Comparison of ENCODE assay signal across 8 cellular contexts in the genomic region with DNA sequence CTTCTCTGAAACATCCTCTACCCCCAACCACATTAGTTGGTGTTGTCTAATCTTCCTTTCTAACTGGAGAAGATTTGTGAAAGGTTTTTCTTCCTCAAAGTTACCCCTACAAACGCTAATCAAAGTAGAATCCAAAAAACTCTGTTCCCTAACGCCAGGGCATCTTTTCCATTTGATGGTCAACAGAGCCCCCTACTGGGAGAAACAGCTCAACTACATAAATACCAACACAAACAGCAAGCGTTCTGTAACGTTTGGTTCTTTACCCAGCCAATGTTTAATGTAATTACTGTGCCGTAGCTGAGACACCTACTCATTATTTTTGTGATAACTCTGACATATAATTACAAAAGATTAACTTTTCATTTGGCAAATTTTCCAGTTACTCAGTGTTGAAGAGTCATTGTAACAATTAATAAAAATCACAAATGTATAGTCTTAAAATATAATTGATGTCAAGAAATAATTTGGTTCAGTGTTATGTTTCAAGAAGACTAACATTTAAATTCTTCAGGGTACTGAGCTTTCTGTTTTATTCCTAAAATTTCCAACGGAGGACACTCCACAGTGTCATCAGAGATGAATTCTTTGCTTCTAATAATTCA.
A peak's percentile ranks its signal among the peaks of the same experiment; 100 is the strongest.
DNase-seq lines count a peak whose midpoint lies in the region; ATAC-seq, FAIRE-seq and TF ChIP-seq lines count a peak whose summit lies in the region.

No MANE protein-coding gene starts in this region.

- H3K27ac ChIP-seq in OCI-LY1 (ENCODE audit: low read depth, low read length, poor library complexity, severe bottlenecking) (no peak overlapping the region), coronary artery (no peak overlapping the region), liver (ENCODE audit: low read depth in 1 of 2, low read length in 2 of 2) (no peak overlapping the region), uterus (no peak overlapping the region)

- peaks cover 38% of the 10 kb centered on the region for H3K27me3 Mint-ChIP-seq in activated T-helper 17 cell treated with anti-CD3 and anti-CD28 coated beads, Interleukin-2, amount 50 U/mL, for 72 hours

- ATAC-seq in GM19463 (IDR thresholded peaks at IDR 0.05; ENCODE audit: unreplicated experiment) = peak; percentile 76
- no peak for ATAC-seq in activated T-helper 17 cell treated with anti-CD3 and anti-CD28 coated beads, Interleukin-2, amount 50 U/mL, for 72 hours (replicated peaks)

- no peaks in the 10 kb centered on the region for H3K9me2 ChIP-seq in OCI-LY1 (ENCODE audit: low read depth, low read length)

- peak; percentile 98 for TF ChIP-seq RAD21 in liver (IDR thresholded peaks at IDR 0.05)

- 2% methylated on average over 6 of the region's 6 CpGs for WGBS in liver

- H3K4me1 ChIP-seq in OCI-LY1 (ENCODE audit: insufficient read depth, low read length, severe bottlenecking) = no peaks in the 10 kb centered on the region
- peaks cover 0 to 6% (median 0%) of the 10 kb centered on the region in 4 donors for H3K4me1 ChIP-seq in liver (ENCODE audit: control insufficient read depth in 4 of 4, insufficient read depth in 4 of 4, low read length in 3 of 4)
- no peaks in the 10 kb centered on the region for H3K4me1 ChIP-seq in uterus

- no peaks in the 10 kb centered on the region for H3F3A ChIP-seq in OCI-LY1 (ENCODE audit: insufficient read depth, low read length)

- H3K36me3 Mint-ChIP-seq in activated T-helper 17 cell treated with anti-CD3 and anti-CD28 coated beads, Interleukin-2, amount 50 U/mL, for 72 hours (ENCODE audit: low read depth) = no peaks in the 10 kb centered on the region

- H3K79me2 ChIP-seq in OCI-LY1 (ENCODE audit: insufficient read depth, low read length) = no peaks in the 10 kb centered on the region

- no peak overlapping the region for H2AFZ ChIP-seq in OCI-LY1 (ENCODE audit: low read length)

- no peaks in the 10 kb centered on the region for H3K9me3 Mint-ChIP-seq in activated T-helper 17 cell treated with anti-CD3 and anti-CD28 coated beads, Interleukin-2, amount 50 U/mL, for 72 hours

- H3K9ac ChIP-seq in OCI-LY1 (ENCODE audit: low read length) = no peak overlapping the region
- no peak overlapping the region for H3K9ac ChIP-seq in liver (ENCODE audit: low read depth in 1 of 2, low read length in 2 of 2)

- H3K4me3 ChIP-seq in OCI-LY1 (ENCODE audit: low read depth, low read length, poor library complexity, severe bottlenecking) (no peak overlapping the region), coronary artery (no peak overlapping the region), liver (ENCODE audit: low read depth in 1 of 3, low read length in 3 of 3) (no peak overlapping the region), uterus (no peak overlapping the region)

- H3K36me3 ChIP-seq in OCI-LY1 (ENCODE audit: insufficient read depth, low read length) = no peaks in the 10 kb centered on the region
- H3K36me3 ChIP-seq in liver (ENCODE audit: control insufficient read depth in 4 of 4, insufficient read depth in 3 of 4, low read depth in 1 of 4, low read length in 3 of 4) = no peaks in the 10 kb centered on the region
- no peaks in the 10 kb centered on the region for H3K36me3 ChIP-seq in uterus

- no peaks in the 10 kb centered on the region for H4K20me1 ChIP-seq in OCI-LY1 (ENCODE audit: insufficient read depth, low read length)

- H3K4me3 Mint-ChIP-seq in activated T-helper 17 cell treated with anti-CD3 and anti-CD28 coated beads, Interleukin-2, amount 50 U/mL, for 72 hours = no peak overlapping the region

- TF ChIP-seq CTCF in OCI-LY1 (IDR thresholded peaks at IDR 0.05; ENCODE audit: low read length) (peak; percentile 90), coronary artery (IDR thresholded peaks at IDR 0.05) (peak; percentile 55), liver (IDR thresholded peaks at IDR 0.05; ENCODE audit: low read depth, low read length, missing input control) (peak; percentile 82), uterus (IDR thresholded peaks at IDR 0.05) (peak; percentile 74 to 90 (median 82))

- H3K27me3 ChIP-seq in OCI-LY1 (ENCODE audit: insufficient read depth, low read length) (no peaks in the 10 kb centered on the region), liver (ENCODE audit: control insufficient read depth in 4 of 4, insufficient read depth in 4 of 4, low read length in 3 of 4) (no peaks in the 10 kb centered on the region), uterus (no peaks in the 10 kb centered on the region)

- no peak overlapping the region for H3K27ac Mint-ChIP-seq in activated T-helper 17 cell treated with anti-CD3 and anti-CD28 coated beads, Interleukin-2, amount 50 U/mL, for 72 hours

- DNase-seq in EL (peak; percentile 62), HTR-8/SVneo (ENCODE audit: insufficient read length, low spot score) (peak; percentile 61), coronary artery (ENCODE audit: low spot score) (no peak), uterus (peak; percentile 26 to 57)

- H3K9me3 ChIP-seq in OCI-LY1 (ENCODE audit: low read length) = no peaks in the 10 kb centered on the region
- H3K9me3 ChIP-seq in liver (ENCODE audit: control insufficient read depth in 4 of 4, low read length in 3 of 4) = no peaks in the 10 kb centered on the region
- no peaks in the 10 kb centered on the region for H3K9me3 ChIP-seq in uterus

- TF ChIP-seq POLR2A in uterus (IDR thresholded peaks at IDR 0.05) = no peak

- intact Hi-C loops in uterus (cut with DNase I; ENCODE audit: low total_unique reads) = no loop called here

- H3K4me2 ChIP-seq in OCI-LY1 (ENCODE audit: low read length) = no peak overlapping the region

- FAIRE-seq in HTR-8/SVneo (lab: Jason Lieb, UNC) = no peak

- H3K4me1 Mint-ChIP-seq in activated T-helper 17 cell treated with anti-CD3 and anti-CD28 coated beads, Interleukin-2, amount 50 U/mL, for 72 hours = no peaks in the 10 kb centered on the region

TF ChIP-seq in liver, 16 proteins besides CTCF, POLR2A, EP300 and RAD21:
- TF ChIP-seq GABPA (IDR thresholded peaks at IDR 0.05 in 1 of 2, conservative IDR thresholded peaks at IDR 0.05 in 1 of 2) (no peak), JUND (IDR thresholded peaks at IDR 0.05) (no peak), YY1 (IDR thresholded peaks at IDR 0.05) (no peak), NR2F2 (IDR thresholded peaks at IDR 0.05) (no peak), HNF4A (conservative IDR thresholded peaks at IDR 0.05) (no peak), FOXA1 (IDR thresholded peaks at IDR 0.05) (no peak), FOXA2 (IDR thresholded peaks at IDR 0.05) (no peak), SP1 (IDR thresholded peaks at IDR 0.05) (no peak), EGR1 (IDR thresholded peaks at IDR 0.05; ENCODE audit: low read depth in 2 of 2) (no peak), TAF1 (conservative IDR thresholded peaks at IDR 0.05) (no peak), HNF4G (IDR thresholded peaks at IDR 0.05) (no peak), RXRA (IDR thresholded peaks at IDR 0.05) (no peak)
- TF ChIP-seq, protein P1, sequence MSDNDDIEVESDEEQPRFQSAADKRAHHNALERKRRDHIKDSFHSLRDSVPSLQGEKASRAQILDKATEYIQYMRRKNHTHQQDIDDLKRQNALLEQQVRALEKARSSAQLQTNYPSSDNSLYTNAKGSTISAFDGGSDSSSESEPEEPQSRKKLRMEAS (IDR thresholded peaks at IDR 0.05) = no peak
- TF ChIP-seq, protein P2, sequence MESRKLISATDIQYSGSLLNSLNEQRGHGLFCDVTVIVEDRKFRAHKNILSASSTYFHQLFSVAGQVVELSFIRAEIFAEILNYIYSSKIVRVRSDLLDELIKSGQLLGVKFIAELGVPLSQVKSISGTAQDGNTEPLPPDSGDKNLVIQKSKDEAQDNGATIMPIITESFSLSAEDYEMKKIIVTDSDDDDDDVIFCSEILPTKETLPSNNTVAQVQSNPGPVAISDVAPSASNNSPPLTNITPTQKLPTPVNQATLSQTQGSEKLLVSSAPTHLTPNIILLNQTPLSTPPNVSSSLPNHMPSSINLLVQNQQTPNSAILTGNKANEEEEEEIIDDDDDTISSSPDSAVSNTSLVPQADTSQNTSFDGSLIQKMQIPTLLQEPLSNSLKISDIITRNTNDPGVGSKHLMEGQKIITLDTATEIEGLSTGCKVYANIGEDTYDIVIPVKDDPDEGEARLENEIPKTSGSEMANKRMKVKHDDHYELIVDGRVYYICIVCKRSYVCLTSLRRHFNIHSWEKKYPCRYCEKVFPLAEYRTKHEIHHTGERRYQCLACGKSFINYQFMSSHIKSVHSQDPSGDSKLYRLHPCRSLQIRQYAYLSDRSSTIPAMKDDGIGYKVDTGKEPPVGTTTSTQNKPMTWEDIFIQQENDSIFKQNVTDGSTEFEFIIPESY (IDR thresholded peaks at IDR 0.05) = no peak
- TF ChIP-seq, protein P3, sequence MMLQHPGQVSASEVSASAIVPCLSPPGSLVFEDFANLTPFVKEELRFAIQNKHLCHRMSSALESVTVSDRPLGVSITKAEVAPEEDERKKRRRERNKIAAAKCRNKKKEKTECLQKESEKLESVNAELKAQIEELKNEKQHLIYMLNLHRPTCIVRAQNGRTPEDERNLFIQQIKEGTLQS (IDR thresholded peaks at IDR 0.05) = no peak
- TF ChIP-seq, protein P4, sequence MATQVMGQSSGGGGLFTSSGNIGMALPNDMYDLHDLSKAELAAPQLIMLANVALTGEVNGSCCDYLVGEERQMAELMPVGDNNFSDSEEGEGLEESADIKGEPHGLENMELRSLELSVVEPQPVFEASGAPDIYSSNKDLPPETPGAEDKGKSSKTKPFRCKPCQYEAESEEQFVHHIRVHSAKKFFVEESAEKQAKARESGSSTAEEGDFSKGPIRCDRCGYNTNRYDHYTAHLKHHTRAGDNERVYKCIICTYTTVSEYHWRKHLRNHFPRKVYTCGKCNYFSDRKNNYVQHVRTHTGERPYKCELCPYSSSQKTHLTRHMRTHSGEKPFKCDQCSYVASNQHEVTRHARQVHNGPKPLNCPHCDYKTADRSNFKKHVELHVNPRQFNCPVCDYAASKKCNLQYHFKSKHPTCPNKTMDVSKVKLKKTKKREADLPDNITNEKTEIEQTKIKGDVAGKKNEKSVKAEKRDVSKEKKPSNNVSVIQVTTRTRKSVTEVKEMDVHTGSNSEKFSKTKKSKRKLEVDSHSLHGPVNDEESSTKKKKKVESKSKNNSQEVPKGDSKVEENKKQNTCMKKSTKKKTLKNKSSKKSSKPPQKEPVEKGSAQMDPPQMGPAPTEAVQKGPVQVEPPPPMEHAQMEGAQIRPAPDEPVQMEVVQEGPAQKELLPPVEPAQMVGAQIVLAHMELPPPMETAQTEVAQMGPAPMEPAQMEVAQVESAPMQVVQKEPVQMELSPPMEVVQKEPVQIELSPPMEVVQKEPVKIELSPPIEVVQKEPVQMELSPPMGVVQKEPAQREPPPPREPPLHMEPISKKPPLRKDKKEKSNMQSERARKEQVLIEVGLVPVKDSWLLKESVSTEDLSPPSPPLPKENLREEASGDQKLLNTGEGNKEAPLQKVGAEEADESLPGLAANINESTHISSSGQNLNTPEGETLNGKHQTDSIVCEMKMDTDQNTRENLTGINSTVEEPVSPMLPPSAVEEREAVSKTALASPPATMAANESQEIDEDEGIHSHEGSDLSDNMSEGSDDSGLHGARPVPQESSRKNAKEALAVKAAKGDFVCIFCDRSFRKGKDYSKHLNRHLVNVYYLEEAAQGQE (IDR thresholded peaks at IDR 0.05) = no peak
